ENCODE assay signal across 8 cellular contexts in the genomic region with DNA sequence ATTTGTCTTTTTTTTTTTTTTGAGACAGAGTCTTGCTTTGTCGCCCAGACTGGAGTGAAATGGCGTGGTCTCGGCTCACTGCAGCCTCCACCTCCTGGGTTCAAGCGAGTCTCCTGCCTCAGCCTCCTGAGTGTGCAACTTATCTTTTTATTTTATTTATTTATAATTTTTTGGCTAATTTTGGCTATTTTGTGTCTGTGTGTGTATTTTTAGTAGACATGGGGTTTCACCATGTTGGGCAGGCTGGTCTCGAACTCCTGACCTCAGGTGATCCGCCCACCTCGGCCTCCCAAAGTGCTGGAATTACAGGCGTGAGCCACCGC. TPM values are rescaled to one million over a fixed set of nuclear protein-coding genes. Genes with fewer than 3 reads are reported as not detected.
DNase-seq lines count a peak whose midpoint lies in the region; ATAC-seq and TF ChIP-seq lines count a peak whose summit lies in the region.
"Not testable (repeated sequence)": the region's sequence is repeated elsewhere in the genome, so short reads cannot be mapped to it uniquely, and the experiment has no call there.

No MANE protein-coding gene starts in this region.

- not testable (repeated sequence) for H3K9me3 ChIP-seq in CD8-positive, alpha-beta T cell (ENCODE audit: low read length); Loucy (ENCODE audit: insufficient read depth, low read depth, low read length); body of pancreas; lung (ENCODE audit: control insufficient read depth in 2 of 2, insufficient read depth in 1 of 2, low read length in 1 of 2); prostate gland; transverse colon

- not testable (repeated sequence) for TF ChIP-seq CTCF in CD8-positive, alpha-beta T cell (IDR thresholded peaks at IDR 0.05); Loucy (conservative IDR thresholded peaks at IDR 0.05; ENCODE audit: low read length); body of pancreas (IDR thresholded peaks at IDR 0.05); fibroblast of pulmonary artery (IDR thresholded peaks at IDR 0.05; ENCODE audit: low read length, missing control alignments); lung (IDR thresholded peaks at IDR 0.05; ENCODE audit: control extremely low read depth, extremely low read depth); prostate gland (IDR thresholded peaks at IDR 0.05); transverse colon (IDR thresholded peaks at IDR 0.05)

- H3K27ac Mint-ChIP-seq in CD8-positive, alpha-beta T cell = peak overlapping the region; percentile 99
- H3K27ac Mint-ChIP-seq in activated CD4-positive, alpha-beta T cell treated with anti-CD3 and anti-CD28 coated beads, Interleukin-2, amount 10 ng/mL, durations not matched to agents 24 days and 14 days = peak overlapping the region; percentile 97

- not testable (repeated sequence) for H3K79me2 ChIP-seq in Loucy (ENCODE audit: insufficient read depth, low read length)

- peaks cover 55% of the 10 kb centered on the region for H3K4me1 ChIP-seq in CD8-positive, alpha-beta T cell (ENCODE audit: insufficient read depth, low read length)
- peaks cover 43% of the 10 kb centered on the region for H3K4me1 ChIP-seq in Loucy (ENCODE audit: insufficient read depth, low read length, poor library complexity, severe bottlenecking)
- not testable (repeated sequence) for H3K4me1 ChIP-seq in body of pancreas; lung (ENCODE audit: control insufficient read depth in 2 of 2, insufficient read depth in 2 of 2, low read length in 2 of 2); prostate gland (replicated peaks)
- H3K4me1 ChIP-seq in transverse colon = peaks cover 9 to 32% (median 19%) of the 10 kb centered on the region in 4 donors

- POLR2A ChIA-PET in CD8-positive, alpha-beta T cell (lab: Charles Lee) = interaction anchor here (0.8 to 14.9 kb wide), 13 partner anchors 13 to 204 kb away, joined by 3 to 359 read pairs (median 4); a partner anchor contains a TSS

- H3K4me2 ChIP-seq in Loucy (ENCODE audit: low read depth, low read length, poor library complexity, severe bottlenecking) = peak overlapping the region; percentile 74

- in situ Hi-C loops in transverse colon (cut with MboI; ENCODE audit: low pct_ligation_motif_present in 1 of 4, low pct_unique_long_range_greater_than_20kb in 1 of 4, low sequenced_read_pairs in 3 of 4) = not testable (repeated sequence)

- H3K4me1 Mint-ChIP-seq in CD8-positive, alpha-beta T cell (ENCODE audit: low read depth) = peaks cover 57% of the 10 kb centered on the region
- peaks cover 42% of the 10 kb centered on the region for H3K4me1 Mint-ChIP-seq in activated CD4-positive, alpha-beta T cell treated with anti-CD3 and anti-CD28 coated beads, Interleukin-2, amount 10 ng/mL, durations not matched to agents 24 days and 14 days

- not testable (repeated sequence) for H3K9me3 Mint-ChIP-seq in CD8-positive, alpha-beta T cell
- peaks cover 12% of the 10 kb centered on the region for H3K9me3 Mint-ChIP-seq in activated CD4-positive, alpha-beta T cell treated with anti-CD3 and anti-CD28 coated beads, Interleukin-2, amount 10 ng/mL, durations not matched to agents 24 days and 14 days

- H3K27me3 Mint-ChIP-seq in CD8-positive, alpha-beta T cell (ENCODE audit: low read depth); activated CD4-positive, alpha-beta T cell treated with anti-CD3 and anti-CD28 coated beads, Interleukin-2, amount 10 ng/mL, durations not matched to agents 24 days and 14 days: not testable (repeated sequence)

- H3F3A ChIP-seq in Loucy (ENCODE audit: low read depth) = not testable (repeated sequence)

- not testable (repeated sequence) for H3K4me3 ChIP-seq in CD8-positive, alpha-beta T cell (ENCODE audit: low read depth, low read length); lung
- H3K4me3 ChIP-seq in Loucy (ENCODE audit: low read length, poor library complexity, severe bottlenecking) (peak overlapping the region; percentile 49), body of pancreas (peak overlapping the region in 1 of 2 donors; percentile 25), fibroblast of pulmonary artery (replicated peaks; ENCODE audit: low read depth, low read length) (peak overlapping the region; percentile 58), prostate gland (peak overlapping the region in 1 of 2 donors; percentile 43), transverse colon (peak overlapping the region in 2 of 4 donors; percentile 27 to 59)

- H2AFZ ChIP-seq in Loucy (ENCODE audit: low read length) = not testable (repeated sequence)

- H3K27ac ChIP-seq in CD8-positive, alpha-beta T cell (ENCODE audit: low read depth, low read length) = peak overlapping the region; percentile 82
- H3K27ac ChIP-seq in body of pancreas (peak overlapping the region in 3 of 4 donors; percentile 89 to 99 (median 92)), lung (ENCODE audit: low read depth in 1 of 2, low read length in 1 of 2) (peak overlapping the region; percentile 24 to 99), prostate gland (peak overlapping the region; percentile 82 to 90), transverse colon (peak overlapping the region; percentile 81 to 98 (median 94))

- H4K20me1 ChIP-seq in Loucy (ENCODE audit: insufficient read depth, low read length, poor library complexity, severe bottlenecking) = not testable (repeated sequence)

- CTCF ChIA-PET in CD8-positive, alpha-beta T cell (lab: Charles Lee) = interaction anchor here (0.6 to 4.4 kb wide), 5 partner anchors 15 to 215 kb away, joined by 3 to 34 read pairs (median 10); no protein-coding TSS in a partner anchor

- ATAC-seq in CD8-positive, alpha-beta T cell; body of pancreas; lung (ENCODE audit: insufficient read depth, low FRiP score): not testable (repeated sequence)

- H3K9me2 ChIP-seq in Loucy (replicated peaks; ENCODE audit: low read depth, low read length) = not testable (repeated sequence)

- H3K9ac ChIP-seq in Loucy (ENCODE audit: low read depth, low read length, poor library complexity, severe bottlenecking) = peak overlapping the region; percentile 78

- intact Hi-C loops in CD8-positive, alpha-beta T cell (cut with DNase I, micrococcal nuclease) = loop anchor here (1.0 kb wide), 5 partner anchors 16 to 101 kb away; a partner anchor contains a TSS
- intact Hi-C loops in activated CD4-positive, alpha-beta T cell treated with anti-CD3 and anti-CD28 coated beads, Interleukin-2, amount 10 ng/mL, durations not matched to agents 24 days and 14 days (cut with micrococcal nuclease) = loop anchor here (1.0 to 2.0 kb wide), 2 partner anchors 12 to 20 kb away; no protein-coding TSS in a partner anchor
- intact Hi-C loops in body of pancreas (cut with DNase I); prostate gland (cut with DNase I); transverse colon (cut with DNase I; ENCODE audit: low total_unique reads): not testable (repeated sequence)

- TF ChIP-seq EP300 in transverse colon (IDR thresholded peaks at IDR 0.05; ENCODE audit: low read depth) = not testable (repeated sequence)

- 57 to 73% methylated on average over 9 of the region's 9 CpGs for WGBS in body of pancreas, 2 donors
- 31 to 41% methylated on average over 9 of the region's 9 CpGs for WGBS in lung, 2 donors
- 59% methylated on average over 9 of the region's 9 CpGs for WGBS in prostate gland
- WGBS in transverse colon (ENCODE audit: low coverage in 1 of 2), 2 donors = 38% methylated on average over 8 to 9 of the region's 9 CpGs

- not testable (repeated sequence) for H3K27me3 ChIP-seq in CD8-positive, alpha-beta T cell (ENCODE audit: insufficient read depth, low read length); Loucy (ENCODE audit: insufficient read depth, low read length, poor library complexity, severe bottlenecking); body of pancreas; lung (ENCODE audit: control insufficient read depth, insufficient read depth); prostate gland (replicated peaks; ENCODE audit: insufficient read depth); transverse colon

- TF ChIP-seq POLR2A in body of pancreas (IDR thresholded peaks at IDR 0.05); prostate gland (IDR thresholded peaks at IDR 0.05); transverse colon (IDR thresholded peaks at IDR 0.05): not testable (repeated sequence)

- H3K4me3 Mint-ChIP-seq in CD8-positive, alpha-beta T cell = peak overlapping the region; percentile 83
- H3K4me3 Mint-ChIP-seq in activated CD4-positive, alpha-beta T cell treated with anti-CD3 and anti-CD28 coated beads, Interleukin-2, amount 10 ng/mL, durations not matched to agents 24 days and 14 days = peak overlapping the region; percentile 83

- not testable (repeated sequence) for DNase-seq in CD8-positive, alpha-beta T cell; activated CD4-positive, alpha-beta T cell treated with anti-CD3 and anti-CD28 coated beads, Interleukin-2, amount 10 ng/mL, durations not matched to agents 24 days and 14 days; body of pancreas; fibroblast of pulmonary artery (ENCODE audit: low read depth); lung (ENCODE audit: low spot score); prostate gland (ENCODE audit: low spot score); transverse colon

- not testable (repeated sequence) for H3K36me3 Mint-ChIP-seq in CD8-positive, alpha-beta T cell
- H3K36me3 Mint-ChIP-seq in activated CD4-positive, alpha-beta T cell treated with anti-CD3 and anti-CD28 coated beads, Interleukin-2, amount 10 ng/mL, durations not matched to agents 24 days and 14 days (ENCODE audit: low read depth) = peaks cover 16% of the 10 kb centered on the region

- not testable (repeated sequence) for H3K36me3 ChIP-seq in CD8-positive, alpha-beta T cell (ENCODE audit: insufficient read depth, low read length); Loucy (ENCODE audit: insufficient read depth, low read length); body of pancreas (replicated peaks in 1 of 2; ENCODE audit: insufficient read depth in 1 of 2, low read depth in 2 of 2); lung (ENCODE audit: control insufficient read depth in 2 of 2, insufficient read depth in 2 of 2, low read length in 2 of 2); prostate gland; transverse colon

RNA-seq across cellular contexts. Expression of a gene that starts 27.4 kb away (rescaled TPM):
- total RNA-seq in CD8-positive, alpha-beta T cell = 1,000 to 10,000 TPM; 1,266 to 1,281 TPM
- 484 and 488 TPM in 2 replicates for total RNA-seq in activated CD4-positive, alpha-beta T cell treated with anti-CD3 and anti-CD28 coated beads, Interleukin-2, amount 10 ng/mL, durations not matched to agents 24 days and 14 days
- 100 to 1,000 TPM; 133 to 216 TPM for total RNA-seq in body of pancreas
- total RNA-seq in lung = 100 to 1,000 TPM; 502 to 611 TPM
- polyA plus RNA-seq in lung = 1,000 to 10,000 TPM in 1 of 2 donors, 100 to 1,000 TPM in 1; 618 to 1,209 TPM
- 100 to 1,000 TPM; 293 to 354 TPM for total RNA-seq in prostate gland
- total RNA-seq in transverse colon = 100 to 1,000 TPM; 248 to 610 (median 493) TPM

RNA-seq across cellular contexts. Expression of a gene that starts 39.6 kb away (rescaled TPM):
- total RNA-seq in CD8-positive, alpha-beta T cell = 100 to 1,000 TPM; 148 to 159 TPM
- total RNA-seq in activated CD4-positive, alpha-beta T cell treated with anti-CD3 and anti-CD28 coated beads, Interleukin-2, amount 10 ng/mL, durations not matched to agents 24 days and 14 days = 80.9 and 93.0 TPM in 2 replicates
- total RNA-seq in body of pancreas (10 to 100 TPM; 18.7 to 24.7 TPM), lung (10 to 100 TPM; 42.0 to 67.3 TPM), prostate gland (10 to 100 TPM; 38.3 to 56.4 TPM), transverse colon (10 to 100 TPM; 13.5 to 34.1 (median 20.7) TPM)
- polyA plus RNA-seq in lung = 10 to 100 TPM; 41.0 to 68.5 TPM

RNA-seq across cellular contexts. Expression of a gene that starts 40.4 kb away (rescaled TPM):
- total RNA-seq in CD8-positive, alpha-beta T cell = 10 to 100 TPM; 11.3 to 13.3 TPM
- 38.2 and 39.7 TPM in 2 replicates for total RNA-seq in activated CD4-positive, alpha-beta T cell treated with anti-CD3 and anti-CD28 coated beads, Interleukin-2, amount 10 ng/mL, durations not matched to agents 24 days and 14 days
- total RNA-seq in body of pancreas (10 to 100 TPM in 1 of 2 donors, 1 to 10 TPM in 1; 6.9 to 10.4 TPM), lung (10 to 100 TPM in 1 of 2 donors, 1 to 10 TPM in 1; 8.4 to 10.9 TPM), prostate gland (10 to 100 TPM in 1 of 2 donors, 1 to 10 TPM in 1; 8.6 to 11.7 TPM), transverse colon (10 to 100 TPM in 1 of 4 donors, 1 to 10 TPM in 3; 2.2 to 10.1 (median 5.0) TPM)
- 10 to 100 TPM in 1 of 2 donors, 1 to 10 TPM in 1; 8.6 to 11.5 TPM for polyA plus RNA-seq in lung

RNA-seq across cellular contexts. Expression of a gene that starts 54.5 kb away (rescaled TPM):
- 100 to 1,000 TPM; 121 to 130 TPM for total RNA-seq in CD8-positive, alpha-beta T cell
- total RNA-seq in activated CD4-positive, alpha-beta T cell treated with anti-CD3 and anti-CD28 coated beads, Interleukin-2, amount 10 ng/mL, durations not matched to agents 24 days and 14 days = 123 and 125 TPM in 2 replicates
- total RNA-seq in body of pancreas (10 to 100 TPM; 27.0 to 37.6 TPM), lung (10 to 100 TPM; 28.8 to 55.4 TPM), prostate gland (10 to 100 TPM; 42.3 to 49.2 TPM), transverse colon (10 to 100 TPM; 33.0 to 52.0 (median 40.1) TPM)
- polyA plus RNA-seq in lung = 10 to 100 TPM; 25.8 to 43.5 TPM
